In genomic region chr1:192496369-192497056, GRCh38 we compare ENCODE assay signal across 18 cellular contexts.
"Had no signal": no experiment of that assay in that cellular context is flagged by ENCODE, and none has a peak within 500 bp of the region (broad histone marks: within the 10 kb centered on the region; RNA-seq: fewer than 3 reads in every experiment).

No MANE protein-coding gene starts in this region.

- H3K27me3 Mint-ChIP-seq: activated CD4-positive, alpha-beta memory T cell treated with anti-CD3 and anti-CD28 coated beads, Interleukin-2, amount 10 ng/mL, durations not matched to agents 7 days and 5 days; activated CD4-positive, alpha-beta T cell treated with anti-CD3 and anti-CD28 coated beads, Interleukin-2, amount 10 ng/mL, durations not matched to agents 24 days and 14 days; activated naive CD4-positive, alpha-beta T cell treated with anti-CD3 and anti-CD28 coated beads, Interleukin-2, amount 10 ng/mL, durations not matched to agents 7 days and 5 days; activated naive CD8-positive, alpha-beta T cell treated with anti-CD3 and anti-CD28 coated beads, Interleukin-2, amount 50 U/mL, for 24 hours; effector memory CD8-positive, alpha-beta T cell had no signal

- H3K9me3 Mint-ChIP-seq: activated naive CD8-positive, alpha-beta T cell treated with anti-CD3 and anti-CD28 coated beads, Interleukin-2, amount 50 U/mL, for 24 hours; effector memory CD8-positive, alpha-beta T cell had no signal

- DNase-seq: activated CD4-positive, alpha-beta memory T cell treated with anti-CD3 and anti-CD28 coated beads, Interleukin-2, amount 10 ng/mL, durations not matched to agents 7 days and 5 days; activated CD4-positive, alpha-beta T cell treated with anti-CD3 and anti-CD28 coated beads, Interleukin-2, amount 10 ng/mL, durations not matched to agents 24 days and 14 days; activated effector memory CD4-positive, alpha-beta T cell treated with Interleukin-2 at 50 U/mL for 16 hours; activated naive CD4-positive, alpha-beta T cell treated with anti-CD3 and anti-CD28 coated beads, Interleukin-2, amount 10 ng/mL, durations not matched to agents 7 days and 5 days; activated naive CD8-positive, alpha-beta T cell treated with anti-CD3 and anti-CD28 coated beads, Interleukin-2, amount 50 U/mL, for 24 hours; activated T-cell treated with anti-CD3 and anti-CD28 coated beads, Interleukin-2, amount 50 U/mL, for 72 hours; effector memory CD8-positive, alpha-beta T cell; head of caudate nucleus; hypothalamus; left colon; mesenchymal stem cell; nephron progenitor cell; posterior cingulate gyrus; stimulated activated CD4-positive, alpha-beta T cell treated with anti-CD3 and anti-CD28 coated beads, Interleukin-4, amount 100 ng/mL, for 24 hours; stimulated activated naive CD4-positive, alpha-beta T cell treated with Interleukin-2 at 50 U/mL for 16 hours; substantia nigra; T-helper 2 cell; tibial artery had no signal

- H3K36me3 Mint-ChIP-seq: activated naive CD4-positive, alpha-beta T cell treated with anti-CD3 and anti-CD28 coated beads, Interleukin-2, amount 10 ng/mL, durations not matched to agents 7 days and 5 days had no signal

- H3K4me1 Mint-ChIP-seq: activated CD4-positive, alpha-beta memory T cell treated with anti-CD3 and anti-CD28 coated beads, Interleukin-2, amount 10 ng/mL, durations not matched to agents 7 days and 5 days; activated naive CD4-positive, alpha-beta T cell treated with anti-CD3 and anti-CD28 coated beads, Interleukin-2, amount 10 ng/mL, durations not matched to agents 7 days and 5 days had no signal

- H3K4me3 Mint-ChIP-seq: activated CD4-positive, alpha-beta memory T cell treated with anti-CD3 and anti-CD28 coated beads, Interleukin-2, amount 10 ng/mL, durations not matched to agents 7 days and 5 days; activated CD4-positive, alpha-beta T cell treated with anti-CD3 and anti-CD28 coated beads, Interleukin-2, amount 10 ng/mL, durations not matched to agents 24 days and 14 days; activated naive CD4-positive, alpha-beta T cell treated with anti-CD3 and anti-CD28 coated beads, Interleukin-2, amount 10 ng/mL, durations not matched to agents 7 days and 5 days; activated naive CD8-positive, alpha-beta T cell treated with anti-CD3 and anti-CD28 coated beads, Interleukin-2, amount 50 U/mL, for 24 hours; activated T-cell treated with anti-CD3 and anti-CD28 coated beads, Interleukin-2, amount 50 U/mL, for 72 hours; effector memory CD8-positive, alpha-beta T cell; nephron progenitor cell had no signal

- H3K27ac Mint-ChIP-seq: activated CD4-positive, alpha-beta memory T cell treated with anti-CD3 and anti-CD28 coated beads, Interleukin-2, amount 10 ng/mL, durations not matched to agents 7 days and 5 days; activated CD4-positive, alpha-beta T cell treated with anti-CD3 and anti-CD28 coated beads, Interleukin-2, amount 10 ng/mL, durations not matched to agents 24 days and 14 days; activated naive CD4-positive, alpha-beta T cell treated with anti-CD3 and anti-CD28 coated beads, Interleukin-2, amount 10 ng/mL, durations not matched to agents 7 days and 5 days; activated naive CD8-positive, alpha-beta T cell treated with anti-CD3 and anti-CD28 coated beads, Interleukin-2, amount 50 U/mL, for 24 hours; activated T-cell treated with anti-CD3 and anti-CD28 coated beads, Interleukin-2, amount 50 U/mL, for 72 hours; effector memory CD8-positive, alpha-beta T cell; nephron progenitor cell had no signal
